ENCODE assay signal across 17 cellular contexts in the genomic region with DNA sequence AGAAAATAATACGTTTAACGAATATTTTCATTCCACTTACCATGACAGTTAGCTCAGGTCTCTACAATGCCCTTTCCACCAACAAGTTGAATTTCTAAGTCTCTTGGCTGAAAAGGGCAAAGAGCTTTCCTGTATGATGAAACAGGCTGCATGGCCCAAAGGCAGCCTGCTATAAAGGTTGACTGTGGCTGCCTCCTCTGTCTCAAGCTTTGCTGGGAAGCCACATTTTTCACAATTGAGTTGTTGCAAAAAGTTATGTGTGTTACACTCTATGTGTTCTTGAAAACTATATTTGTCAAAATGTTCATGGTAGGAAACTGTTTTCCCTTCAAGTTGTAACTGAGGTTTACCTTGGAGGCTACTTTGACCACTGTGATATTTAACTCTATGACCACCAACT. TPM values are rescaled to one million over a fixed set of nuclear protein-coding genes. Genes with fewer than 3 reads are reported as not detected.
DNase-seq lines count a peak whose midpoint lies in the region; ATAC-seq and TF ChIP-seq lines count a peak whose summit lies in the region.
"Had no signal": no experiment of that assay in that cellular context is flagged by ENCODE, and none has a peak within 500 bp of the region (broad histone marks: within the 10 kb centered on the region; RNA-seq: fewer than 3 reads in every experiment).

No MANE protein-coding gene starts in this region.

- peak; percentile 14 for ATAC-seq in GM18519 (IDR thresholded peaks at IDR 0.05; ENCODE audit: low FRiP score, unreplicated experiment)
- peak; percentile 6 for ATAC-seq in GM21390 (IDR thresholded peaks at IDR 0.05; ENCODE audit: unreplicated experiment)
- ATAC-seq in HG03135 (IDR thresholded peaks at IDR 0.05; ENCODE audit: unreplicated experiment) = peak; percentile 10
- peak; percentile 60 for ATAC-seq in activated CD8-positive, alpha-beta T cell treated with anti-CD3 and anti-CD28 coated beads for 36 hours
- no peak for ATAC-seq in HG03196 (IDR thresholded peaks at IDR 0.05; ENCODE audit: unreplicated experiment)
- ATAC-seq: left lobe of liver had no signal

- no peak overlapping the region for H3K4me3 Mint-ChIP-seq in activated CD8-positive, alpha-beta T cell treated with anti-CD3 and anti-CD28 coated beads for 36 hours

- POLR2A ChIA-PET in activated CD8-positive, alpha-beta T cell treated with anti-CD3 and anti-CD28 coated beads for 36 hours (lab: Charles Lee) = no interaction called here

- no peaks in the 10 kb centered on the region for H3K36me3 Mint-ChIP-seq in activated CD8-positive, alpha-beta T cell treated with anti-CD3 and anti-CD28 coated beads for 36 hours (ENCODE audit: low read depth)

- peak; percentile 28 for DNase-seq in activated CD8-positive, alpha-beta T cell treated with anti-CD3 and anti-CD28 coated beads for 36 hours
- DNase-seq in erythroblast (lab: John Stamatoyannopoulos, UW) = no peak
- no peak for DNase-seq in HCEC 1CT
- no peak for DNase-seq in activated effector memory CD4-positive, alpha-beta T cell treated with Interleukin-2 at 50 U/mL for 16 hours
- DNase-seq: activated gamma-delta T cell treated with Interleukin-2 at 50 U/mL for 16 hours, BE2C, brain microvascular endothelial cell, DMS 273 treated with DMSO at 0.1 percent for 48 hours, NCI-H2171 had no signal

- TF ChIP-seq CTCF in activated CD8-positive, alpha-beta T cell treated with anti-CD3 and anti-CD28 coated beads for 36 hours (IDR thresholded peaks at IDR 0.05) = no peak

- intact Hi-C loops in activated CD8-positive, alpha-beta T cell treated with anti-CD3 and anti-CD28 coated beads for 36 hours (cut with micrococcal nuclease) = no loop called here

- H3K27me3 Mint-ChIP-seq in activated CD8-positive, alpha-beta T cell treated with anti-CD3 and anti-CD28 coated beads for 36 hours = peaks cover 6% of the 10 kb centered on the region

- CTCF ChIA-PET in activated CD8-positive, alpha-beta T cell treated with anti-CD3 and anti-CD28 coated beads for 36 hours (lab: Charles Lee) = interaction anchor here (0.6 to 12.7 kb wide), 4 partner anchors 14 to 198 kb away, joined by 3 to 181 read pairs (median 4); partner anchors contain the start of gene DZIP1L

- TF ChIP-seq POLR2A in erythroblast (IDR thresholded peaks at IDR 0.05; ENCODE audit: low read length) = no peak

- H3K27ac Mint-ChIP-seq in activated CD8-positive, alpha-beta T cell treated with anti-CD3 and anti-CD28 coated beads for 36 hours = peak overlapping the region; percentile 86

- H3K4me1 Mint-ChIP-seq in activated CD8-positive, alpha-beta T cell treated with anti-CD3 and anti-CD28 coated beads for 36 hours (ENCODE audit: low read depth) = peaks cover 4% of the 10 kb centered on the region

- H3K9me3 Mint-ChIP-seq in activated CD8-positive, alpha-beta T cell treated with anti-CD3 and anti-CD28 coated beads for 36 hours = no peaks in the 10 kb centered on the region

RNA-seq across cellular contexts. Expression of gene DZIP1L, which starts 49.5 kb away (rescaled TPM):
- total RNA-seq in activated CD8-positive, alpha-beta T cell treated with anti-CD3 and anti-CD28 coated beads for 36 hours = not detected

RNA-seq across cellular contexts. Expression of gene CLDN18, which starts 56.0 kb away (rescaled TPM):
- not detected for total RNA-seq in activated CD8-positive, alpha-beta T cell treated with anti-CD3 and anti-CD28 coated beads for 36 hours
- total RNA-seq: myocyte, pulmonary artery endothelial cell, suprapubic skin had no signal
